1 cellular context compared by ENCODE assay signal in the genomic region with DNA sequence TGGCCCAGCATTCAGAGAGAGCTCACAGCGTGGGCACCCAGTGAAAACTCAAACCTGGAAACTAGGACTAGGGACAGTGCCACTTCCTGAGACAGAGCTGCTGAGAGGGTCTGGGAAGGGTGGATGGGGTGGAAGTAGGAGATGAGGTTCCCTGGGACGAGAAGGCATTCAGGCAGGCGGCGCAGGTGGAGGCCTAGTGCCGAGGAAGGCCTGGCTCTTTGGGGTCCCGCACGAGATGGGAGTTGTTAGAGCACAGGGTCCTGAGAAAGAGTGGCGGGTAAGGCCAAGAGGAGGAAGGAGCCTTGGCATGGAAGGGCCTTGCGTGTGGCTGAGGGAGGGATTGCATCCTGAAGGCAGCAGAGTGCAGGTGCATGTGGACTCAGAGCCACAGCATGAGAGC.
TF ChIP-seq lines count a peak whose summit lies in the region.

No MANE protein-coding gene starts in this region.

TF ChIP-seq in HepG2, 621 proteins besides CTCF, POLR2A, EP300 and RAD21:
- TF ChIP-seq ZNF687 (CRISPR knock-in tag; IDR thresholded peaks at IDR 0.05) (peak; percentile 36; the same call in 1 of the 2 replicates), SUZ12 (IDR thresholded peaks at IDR 0.05; ENCODE audit: low read depth, low read length) (no peak), ZNF501 (CRISPR knock-in tag; IDR thresholded peaks at IDR 0.05) (0 out of 2 replicates have a peak, but pooled peaks have one; percentile 4), ZBTB38 (CRISPR knock-in tag; IDR thresholded peaks at IDR 0.05) (no peak)
